Comparison of ENCODE assay signal across 26 cellular contexts in genomic region chr9:19913151-19913550, GRCh38.
"Had no signal": no experiment of that assay in that cellular context is flagged by ENCODE, and none has a peak within 500 bp of the region (broad histone marks: within the 10 kb centered on the region; RNA-seq: fewer than 3 reads in every experiment).

No MANE protein-coding gene starts in this region.

- H3K36me3 ChIP-seq: cardiac muscle cell, heart right ventricle, sigmoid colon, upper lobe of left lung, vagina had no signal

- DNase-seq: activated B cell treated with CpG ODN at 0.5 μM for 24 hours; activated CD4-positive, alpha-beta T cell treated with anti-CD3 and anti-CD28 coated beads, Interleukin-2, amount 50 U/mL, for 1 hour; activated effector memory CD4-positive, alpha-beta T cell treated with Interleukin-2 at 50 U/mL for 16 hours; activated naive CD4-positive, alpha-beta T cell treated with Interleukin-2 at 50 U/mL for 16 hours; anterior cingulate cortex; dorsolateral prefrontal cortex; effector memory CD4-positive, alpha-beta T cell; foreskin fibroblast; heart right ventricle; left ventricle myocardium superior; naive B cell; occipital lobe; psoas muscle; sigmoid colon; stimulated activated CD4-positive, alpha-beta T cell treated with anti-CD3 and anti-CD28 coated beads, Interleukin-1b, Interleukin-23, amount 100 ng/mL, for 48 hours; stimulated activated CD4-positive, alpha-beta T cell treated with anti-CD3 and anti-CD28 coated beads, Interleukin-4, amount 100 ng/mL, for 4 hours; stimulated activated CD8-positive, alpha-beta memory T cell treated with anti-CD3 and anti-CD28 coated beads, Interleukin-4, amount 100 ng/mL, for 48 hours; stimulated activated naive CD8-positive, alpha-beta T cell treated with anti-CD3 and anti-CD28 coated beads, Interleukin-15, amount 100 ng/mL, for 72 hours; substantia nigra; T-helper 1 cell; upper lobe of left lung had no signal

- H3K9me3 ChIP-seq: heart right ventricle, psoas muscle, sigmoid colon, upper lobe of left lung, vagina had no signal

- H3K27me3 ChIP-seq: cardiac muscle cell, dorsolateral prefrontal cortex, sigmoid colon, upper lobe of left lung, vagina had no signal

- ATAC-seq: heart right ventricle; left ventricle myocardium superior; psoas muscle; stimulated activated memory B cell treated with anti-CD40 and anti-IgM and Interleukin-4, amounts not matched to agents 10 μg/mL and 1 μg/mL and 100 μg/mL, for 72 hours; stimulated activated naive CD8-positive, alpha-beta T cell treated with anti-CD3 and anti-CD28 coated beads, Interleukin-15, amount 100 ng/mL, for 72 hours had no signal

- H3K4me3 ChIP-seq: cardiac muscle cell, coronary artery, dorsolateral prefrontal cortex, heart right ventricle, psoas muscle, sigmoid colon, smooth muscle cell, upper lobe of left lung, vagina had no signal
